In the genomic region with DNA sequence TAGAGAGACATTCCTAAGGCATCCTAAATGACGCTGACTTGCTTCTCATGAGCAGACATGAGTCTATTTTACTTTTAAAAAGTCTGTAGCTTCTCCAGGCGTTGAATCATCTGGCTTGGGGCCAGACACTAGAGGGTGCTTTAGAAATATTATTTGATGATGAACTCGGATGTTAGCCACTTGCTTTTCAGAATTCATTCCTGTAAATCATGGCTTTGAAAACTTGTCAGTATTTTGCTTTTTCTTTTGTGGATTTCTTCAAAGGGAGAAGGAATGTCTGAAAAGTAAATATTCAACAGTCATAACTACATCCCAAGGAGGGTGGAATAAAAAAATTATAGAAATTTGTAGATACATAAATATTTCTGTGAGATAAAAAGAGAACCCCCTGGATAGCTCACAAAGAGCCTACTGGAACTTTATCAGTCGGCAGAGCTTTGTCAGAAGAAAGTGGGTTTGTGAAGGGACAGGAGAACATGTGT, we compare ENCODE assay signal across 9 cellular contexts.
DNase-seq lines count a peak whose midpoint lies in the region; ATAC-seq, FAIRE-seq and TF ChIP-seq lines count a peak whose summit lies in the region.
"Had no signal": no experiment of that assay in that cellular context is flagged by ENCODE, and none has a peak within 500 bp of the region (broad histone marks: within the 10 kb centered on the region; RNA-seq: fewer than 3 reads in every experiment).

No MANE protein-coding gene starts in this region.

- 34 to 55% methylated on average over 4 of the region's 4 CpGs for WGBS in lung, 2 donors

- H3K27me3 ChIP-seq in bronchial epithelial cell (ENCODE audit: control insufficient read depth, insufficient read depth, low read length): no peaks in the 10 kb centered on the region
- no peaks in the 10 kb centered on the region for H3K27me3 ChIP-seq in lung (ENCODE audit: control insufficient read depth, insufficient read depth)

- H3K4me1 ChIP-seq in lung (ENCODE audit: control insufficient read depth in 2 of 2, insufficient read depth in 2 of 2, low read length in 2 of 2): peaks cover 5 to 6% of the 10 kb centered on the region in 2 donors

- DNase-seq in AG08395 (ENCODE audit: low spot score) (peak; percentile 68), NCI-H1105 treated with DMSO at 0.1 percent for 48 hours (lab: John Stamatoyannopoulos, UW) (peak; percentile 18), bronchial epithelial cell (ENCODE audit: low read depth) (peak; percentile 84), lung (ENCODE audit: low spot score) (peak; percentile 69), T-helper 1 cell (no peak)
- DNase-seq in stimulated activated CD4-positive, alpha-beta T cell treated with anti-CD3 and anti-CD28 coated beads, Interleukin-2, amount 100 ng/mL, for 48 hours: no peak

- H3K4me3 ChIP-seq in bronchial epithelial cell (ENCODE audit: low read depth, low read length) (no peak overlapping the region), lung (no peak overlapping the region)

- no peak overlapping the region for H3K27ac ChIP-seq in lung (ENCODE audit: low read depth in 1 of 2, low read length in 1 of 2)

- ATAC-seq in lung (ENCODE audit: insufficient read depth, low FRiP score): no peak
- no peak for ATAC-seq in GM18873 (IDR thresholded peaks at IDR 0.05; ENCODE audit: low FRiP score, unreplicated experiment)
- no peak for ATAC-seq in HG03025 (IDR thresholded peaks at IDR 0.05; ENCODE audit: low FRiP score, unreplicated experiment)

- TF ChIP-seq CTCF in bronchial epithelial cell (IDR thresholded peaks at IDR 0.05; ENCODE audit: insufficient read depth, low read length, severe bottlenecking): peak; percentile 31
- TF ChIP-seq CTCF in lung (IDR thresholded peaks at IDR 0.05; ENCODE audit: control extremely low read depth, extremely low read depth): no peak

- H3K9me3 ChIP-seq in lung (ENCODE audit: control insufficient read depth in 2 of 2, insufficient read depth in 1 of 2, low read length in 1 of 2): no peaks in the 10 kb centered on the region

- H3K36me3 ChIP-seq in bronchial epithelial cell (ENCODE audit: control insufficient read depth, insufficient read depth, low read length) (no peaks in the 10 kb centered on the region), lung (ENCODE audit: control insufficient read depth in 2 of 2, insufficient read depth in 2 of 2, low read length in 2 of 2) (no peaks in the 10 kb centered on the region)

- no peak for FAIRE-seq in bronchial epithelial cell (lab: Jason Lieb, UNC)
- FAIRE-seq: TTC549 had no signal

Comparison
In these comparisons a context has a peak if more than half of its experiments do, and no peak if none do; other contexts are left out.
1. DNase-seq: peak in AG08395 (single experiment), NCI-H1105 treated with DMSO at 0.1 percent for 48 hours (single experiment), bronchial epithelial cell (single experiment) and lung (single experiment); none in T-helper 1 cell (0 of 5) and stimulated activated CD4-positive, alpha-beta T cell treated with anti-CD3 and anti-CD28 coated beads, Interleukin-2, amount 100 ng/mL, for 48 hours (0 of 2).